1 cellular context compared by ENCODE assay signal in the genomic region with DNA sequence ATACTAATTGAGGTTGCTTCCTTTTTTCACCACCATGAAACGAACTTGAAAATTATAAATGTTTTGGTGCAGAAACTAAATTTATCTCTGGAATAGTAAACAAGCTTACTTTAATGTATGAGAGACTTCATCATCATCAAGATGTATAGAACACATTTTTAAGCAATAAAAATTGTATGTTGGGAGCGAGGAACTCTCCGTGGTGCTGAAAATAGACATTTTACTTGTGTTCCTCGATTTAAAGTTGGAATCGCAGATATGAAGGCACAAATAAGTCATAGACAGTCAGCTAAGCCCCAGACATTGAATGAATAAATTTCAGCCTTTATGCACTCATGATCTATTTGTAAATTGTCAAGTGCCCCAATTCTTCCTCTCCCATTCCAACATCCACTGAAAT.
TF ChIP-seq lines count a peak whose summit lies in the region.

No MANE protein-coding gene starts in this region.

TF ChIP-seq in HepG2, 621 proteins besides CTCF, POLR2A, EP300 and RAD21 (continued from another document):
- TF ChIP-seq, protein P1, sequence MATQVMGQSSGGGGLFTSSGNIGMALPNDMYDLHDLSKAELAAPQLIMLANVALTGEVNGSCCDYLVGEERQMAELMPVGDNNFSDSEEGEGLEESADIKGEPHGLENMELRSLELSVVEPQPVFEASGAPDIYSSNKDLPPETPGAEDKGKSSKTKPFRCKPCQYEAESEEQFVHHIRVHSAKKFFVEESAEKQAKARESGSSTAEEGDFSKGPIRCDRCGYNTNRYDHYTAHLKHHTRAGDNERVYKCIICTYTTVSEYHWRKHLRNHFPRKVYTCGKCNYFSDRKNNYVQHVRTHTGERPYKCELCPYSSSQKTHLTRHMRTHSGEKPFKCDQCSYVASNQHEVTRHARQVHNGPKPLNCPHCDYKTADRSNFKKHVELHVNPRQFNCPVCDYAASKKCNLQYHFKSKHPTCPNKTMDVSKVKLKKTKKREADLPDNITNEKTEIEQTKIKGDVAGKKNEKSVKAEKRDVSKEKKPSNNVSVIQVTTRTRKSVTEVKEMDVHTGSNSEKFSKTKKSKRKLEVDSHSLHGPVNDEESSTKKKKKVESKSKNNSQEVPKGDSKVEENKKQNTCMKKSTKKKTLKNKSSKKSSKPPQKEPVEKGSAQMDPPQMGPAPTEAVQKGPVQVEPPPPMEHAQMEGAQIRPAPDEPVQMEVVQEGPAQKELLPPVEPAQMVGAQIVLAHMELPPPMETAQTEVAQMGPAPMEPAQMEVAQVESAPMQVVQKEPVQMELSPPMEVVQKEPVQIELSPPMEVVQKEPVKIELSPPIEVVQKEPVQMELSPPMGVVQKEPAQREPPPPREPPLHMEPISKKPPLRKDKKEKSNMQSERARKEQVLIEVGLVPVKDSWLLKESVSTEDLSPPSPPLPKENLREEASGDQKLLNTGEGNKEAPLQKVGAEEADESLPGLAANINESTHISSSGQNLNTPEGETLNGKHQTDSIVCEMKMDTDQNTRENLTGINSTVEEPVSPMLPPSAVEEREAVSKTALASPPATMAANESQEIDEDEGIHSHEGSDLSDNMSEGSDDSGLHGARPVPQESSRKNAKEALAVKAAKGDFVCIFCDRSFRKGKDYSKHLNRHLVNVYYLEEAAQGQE (IDR thresholded peaks at IDR 0.05; ENCODE audit: borderline replicate concordance in 1 of 2, low read depth in 1 of 2, low read length in 2 of 2), result peak; percentile 39 to 93
